8 cellular contexts compared by ENCODE assay signal in genomic region chr1:223500560-223501425, GRCh38.
DNase-seq lines count a peak whose midpoint lies in the region; ATAC-seq and TF ChIP-seq lines count a peak whose summit lies in the region.

No MANE protein-coding gene starts in this region.

- H3K4me1 Mint-ChIP-seq in Calu3 (ENCODE audit: low read depth, unreplicated experiment) = no peaks in the 10 kb centered on the region
- H3K4me1 Mint-ChIP-seq in osteocyte (ENCODE audit: unreplicated experiment) = no peaks in the 10 kb centered on the region
- H3K4me1 Mint-ChIP-seq in type B pancreatic cell (ENCODE audit: unreplicated experiment) = peaks cover 6% of the 10 kb centered on the region

- intact Hi-C loops in Calu3 (cut with micrococcal nuclease; ENCODE audit: unreplicated experiment) = no loop called here
- intact Hi-C loops in IMR-90 (cut with micrococcal nuclease) = no loop called here

- no peak overlapping the region for H3K23ac ChIP-seq in IMR-90 (ENCODE audit: low read depth, low read length)

- no peak overlapping the region for H4K91ac ChIP-seq in IMR-90 (ENCODE audit: insufficient read depth, low read depth, low read length)

- no peaks in the 10 kb centered on the region for H3K36me3 ChIP-seq in IMR-90 (ENCODE audit: control insufficient read depth, insufficient read depth, low read length)

- ATAC-seq in IMR-90 (ENCODE audit: low read depth) (peak; percentile 81), HG02938 (IDR thresholded peaks at IDR 0.05; ENCODE audit: unreplicated experiment) (no peak)

- H2BK120ac ChIP-seq in IMR-90 (ENCODE audit: low read depth, low read length) = no peak overlapping the region; the same call in 1 of the 2 replicates

- H3K4me2 ChIP-seq in IMR-90 (ENCODE audit: low read depth, low read length) = peak overlapping the region; percentile 26; the same call in 1 of the 2 replicates

- peak; percentile 63 for DNase-seq in Calu3
- DNase-seq in IMR-90 = peak; percentile 95
- peak; percentile 87 to 98 for DNase-seq in cardiac fibroblast (ENCODE audit: low read depth in 2 of 2)
- DNase-seq in nucleus accumbens (lab: John Stamatoyannopoulos, UW) = peak in 39 of 56 donors; percentile 3 to 80 (median 40)
- DNase-seq in osteocyte (ENCODE audit: extremely low spot score, unreplicated experiment) = no peak
- no peak for DNase-seq in COLO668 (lab: John Stamatoyannopoulos, UW; ENCODE audit: unreplicated experiment)
- no peak for DNase-seq in type B pancreatic cell (ENCODE audit: extremely low spot score, unreplicated experiment)

- no peaks in the 10 kb centered on the region for H3K27me3 ChIP-seq in IMR-90 (ENCODE audit: control insufficient read depth, insufficient read depth, low read length)

- POLR2A ChIA-PET in IMR-90 (lab: Charles Lee; ENCODE audit: unreplicated experiment) = no interaction called here

- H4K20me1 ChIP-seq in IMR-90 (ENCODE audit: insufficient read depth, low read length) = no peaks in the 10 kb centered on the region

- H3K14ac ChIP-seq in IMR-90 (replicated peaks; ENCODE audit: low read depth, low read length) = no peak overlapping the region

- H3K9me3 Mint-ChIP-seq in Calu3 (ENCODE audit: low read depth, unreplicated experiment) = no peaks in the 10 kb centered on the region
- H3K9me3 Mint-ChIP-seq in osteocyte (ENCODE audit: unreplicated experiment) = no peaks in the 10 kb centered on the region
- H3K9me3 Mint-ChIP-seq in type B pancreatic cell = no peaks in the 10 kb centered on the region

- no peak overlapping the region for H4K5ac ChIP-seq in IMR-90 (ENCODE audit: low read depth, low read length)

- dilution Hi-C loops in IMR-90 (cut with HindIII; ENCODE audit: low sequenced_read_pairs, unreplicated experiment) = no loop called here

- H2AFZ ChIP-seq in IMR-90 (replicated peaks; ENCODE audit: low read length, poor library complexity) = peak overlapping the region; percentile 83

- H3K36me3 Mint-ChIP-seq in Calu3 (ENCODE audit: insufficient read depth, unreplicated experiment) (no peaks in the 10 kb centered on the region), osteocyte (ENCODE audit: unreplicated experiment) (no peaks in the 10 kb centered on the region), type B pancreatic cell (no peaks in the 10 kb centered on the region)

- no peak for TF ChIP-seq RAD21 in IMR-90 (IDR thresholded peaks at IDR 0.05; ENCODE audit: low read length)

- peak overlapping the region; percentile 52 for H2BK5ac ChIP-seq in IMR-90 (ENCODE audit: low read depth, low read length, poor library complexity, severe bottlenecking)

- H3K4me1 ChIP-seq in IMR-90 (ENCODE audit: control insufficient read depth, insufficient read depth, low read length) = peaks cover 2% of the 10 kb centered on the region; the same call in 1 of the 2 replicates

- no peaks in the 10 kb centered on the region for H3K9me3 ChIP-seq in IMR-90 (ENCODE audit: control insufficient read depth, insufficient read depth, low read length)

- H3K27ac Mint-ChIP-seq in Calu3 (ENCODE audit: unreplicated experiment) (no peak overlapping the region), osteocyte (ENCODE audit: unreplicated experiment) (no peak overlapping the region), type B pancreatic cell (no peak overlapping the region)

- WGBS in IMR-90 (ENCODE audit: extremely low coverage in 2 of 2, insufficient read length in 1 of 2), 2 experiments = 46% methylated on average over 3 of the region's 11 CpGs; no CpG with 5 or more reads in 1 of the 2 experiments

- no peak overlapping the region for H3K18ac ChIP-seq in IMR-90 (ENCODE audit: low read depth, low read length)

- TF ChIP-seq POLR2A in IMR-90 (IDR thresholded peaks at IDR 0.05; ENCODE audit: low read depth, low read length) = no peak

- no peak overlapping the region for H2AK9ac ChIP-seq in IMR-90 (replicated peaks; ENCODE audit: low read depth, low read length, poor library complexity)

- H2BK20ac ChIP-seq in IMR-90 (ENCODE audit: low read depth, low read length) = no peak overlapping the region

- in situ Hi-C loops in IMR-90 (cut with MboI; ENCODE audit: low sequenced_read_pairs) = no loop called here

- no TSS peak for BruUV-seq in Calu3 (replicated peaks; lab: Mats Ljungman, UMichigan)
- no TSS peak for BruUV-seq in IMR-90 (replicated peaks; lab: Mats Ljungman, UMichigan)

- H2AK5ac ChIP-seq in IMR-90 (ENCODE audit: low read depth, low read length) = peak overlapping the region; percentile 40

- H3K56ac ChIP-seq in IMR-90 (ENCODE audit: extremely low read depth, insufficient read depth, low read length) = no peak overlapping the region

- TF ChIP-seq CTCF in Calu3 (IDR thresholded peaks at IDR 0.05; ENCODE audit: unreplicated experiment) (no peak), IMR-90 (conservative IDR thresholded peaks at IDR 0.05; ENCODE audit: low read depth, low read length) (no peak), cardiac fibroblast (IDR thresholded peaks at IDR 0.05; ENCODE audit: low read depth, low read length) (no peak), osteocyte (IDR thresholded peaks at IDR 0.05) (no peak), type B pancreatic cell (conservative IDR thresholded peaks at IDR 0.05) (no peak)

- peak overlapping the region; percentile 23; the same call in 1 of the 2 replicates for H3K4ac ChIP-seq in IMR-90 (ENCODE audit: low read depth, low read length)

- no peaks in the 10 kb centered on the region for H3K9me1 ChIP-seq in IMR-90 (ENCODE audit: insufficient read depth, low read length)

- peaks cover 7% of the 10 kb centered on the region for H3K27me3 Mint-ChIP-seq in Calu3 (ENCODE audit: unreplicated experiment)
- H3K27me3 Mint-ChIP-seq in osteocyte (ENCODE audit: unreplicated experiment) = no peaks in the 10 kb centered on the region
- no peaks in the 10 kb centered on the region for H3K27me3 Mint-ChIP-seq in type B pancreatic cell

- CTCF ChIA-PET in Calu3 (lab: Charles Lee) (interaction anchor here (0.6 to 0.7 kb wide), 3 partner anchors 35 to 274 kb away, joined by 3 to 13 read pairs (median 10); no protein-coding TSS in a partner anchor), IMR-90 (lab: Yijun Ruan, JAX) (no interaction called here)

- H3K27ac ChIP-seq in IMR-90 (ENCODE audit: insufficient read depth, low read length) = no peak overlapping the region; the same call in 1 of the 2 replicates

- no peak overlapping the region for H3K4me3 Mint-ChIP-seq in Calu3 (ENCODE audit: low read depth, unreplicated experiment)
- H3K4me3 Mint-ChIP-seq in osteocyte (ENCODE audit: unreplicated experiment) = no peak overlapping the region
- H3K4me3 Mint-ChIP-seq in type B pancreatic cell = no peak overlapping the region

- no peak overlapping the region for H3K9ac ChIP-seq in IMR-90 (ENCODE audit: low read depth, low read length)

- no peak overlapping the region for H3K4me3 ChIP-seq in IMR-90 (ENCODE audit: insufficient read depth, low read depth, low read length)
- H3K4me3 ChIP-seq in cardiac fibroblast (replicated peaks in 1 of 2; ENCODE audit: low read depth in 2 of 2, low read length in 2 of 2) = no peak overlapping the region

- no peaks in the 10 kb centered on the region for H3K79me1 ChIP-seq in IMR-90 (ENCODE audit: low read depth in 1 of 2, low read length in 2 of 2)

- 0 out of 4 replicates have a peak overlapping the region, but pooled peaks of 1 of the 2 experiments have one; percentile 21 for H4K8ac ChIP-seq in IMR-90 (ENCODE audit: low read depth in 2 of 2, low read length in 2 of 2)

- H2BK15ac ChIP-seq in IMR-90 (ENCODE audit: low read depth, low read length) = no peak overlapping the region

TF ChIP-seq in IMR-90, 13 proteins besides CTCF, POLR2A, EP300 and RAD21:
- TF ChIP-seq SMC3 (IDR thresholded peaks at IDR 0.05; ENCODE audit: low read depth, low read length) (no peak), MAZ (IDR thresholded peaks at IDR 0.05; ENCODE audit: borderline replicate concordance, low read depth, low read length) (peak; percentile 22; the same call in 1 of the 2 replicates), MXI1 (IDR thresholded peaks at IDR 0.05; ENCODE audit: borderline replicate concordance, low read depth, low read length) (0 out of 2 replicates have a peak, but pooled peaks have one; percentile 34), FOS (IDR thresholded peaks at IDR 0.05; ENCODE audit: low read depth, low read length) (peak; percentile 63), BHLHE40 (IDR thresholded peaks at IDR 0.05; ENCODE audit: low read depth, low read length) (peak; percentile 24; the same call in 1 of the 2 replicates), CEBPB (IDR thresholded peaks at IDR 0.05; ENCODE audit: low read depth, low read length) (peak; percentile 10; the same call in 1 of the 2 replicates), NFE2L2 (IDR thresholded peaks at IDR 0.05; ENCODE audit: low read depth, low read length) (no peak), RCOR1 (IDR thresholded peaks at IDR 0.05; ENCODE audit: insufficient replicate concordance, low read length) (peak; percentile 52), RFX5 (IDR thresholded peaks at IDR 0.05; ENCODE audit: low read depth, low read length) (no peak), MAFK (IDR thresholded peaks at IDR 0.05; ENCODE audit: low read depth, low read length) (0 out of 2 replicates have a peak, but pooled peaks have one; percentile 5)
TF ChIP-seq in IMR-90: peak in this region for 7.

Comparison
In these comparisons a context has a peak if more than half of its experiments do, and no peak if none do; other contexts are left out.
1. DNase-seq: peak in Calu3 (single experiment), IMR-90 (single experiment), cardiac fibroblast (2 of 2) and nucleus accumbens (39 of 56); none in osteocyte (single experiment), COLO668 (single experiment) and type B pancreatic cell (single experiment).